In the genomic region with DNA sequence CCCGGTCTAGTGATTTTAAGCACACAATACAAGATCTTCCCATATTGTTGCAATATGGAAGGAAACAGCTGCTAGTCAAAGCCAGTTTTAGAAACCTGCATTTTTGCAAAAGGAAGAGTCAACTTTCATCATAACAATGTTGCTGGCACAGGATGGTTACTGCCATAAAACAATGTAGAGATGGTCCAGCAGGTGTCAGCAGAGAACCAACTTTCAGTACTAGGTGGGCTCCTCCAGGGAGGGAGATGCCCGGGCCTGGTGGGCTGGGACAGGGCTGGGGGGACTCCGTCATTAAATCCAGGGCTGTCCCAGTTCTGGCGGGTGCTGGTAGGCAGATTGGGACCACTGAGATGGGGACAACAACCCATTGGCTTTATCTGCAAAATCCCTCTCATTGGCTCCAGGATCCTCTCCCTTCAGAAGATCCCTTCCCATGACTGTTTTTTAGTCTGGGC, we compare ENCODE assay signal across 8 cellular contexts. TPM values are rescaled to one million over a fixed set of nuclear protein-coding genes. Genes with fewer than 3 reads are reported as not detected.
DNase-seq lines count a peak whose midpoint lies in the region; ATAC-seq, FAIRE-seq and TF ChIP-seq lines count a peak whose summit lies in the region.

No MANE protein-coding gene starts in this region.

- ATAC-seq in RWPE2 (ENCODE audit: low read depth) (0 out of 3 replicates have a peak, but pooled peaks have one; percentile 31), HG03457 (IDR thresholded peaks at IDR 0.05; ENCODE audit: unreplicated experiment) (no peak)

- peaks cover 92% of the 10 kb centered on the region for H3K27me3 Mint-ChIP-seq in activated T-cell treated with anti-CD3 and anti-CD28 coated beads, Interleukin-2, amount 50 U/mL, for 24 hours

- no peaks in the 10 kb centered on the region for H3K9me3 Mint-ChIP-seq in activated T-cell treated with anti-CD3 and anti-CD28 coated beads, Interleukin-2, amount 50 U/mL, for 24 hours

- H3K4me2 ChIP-seq in osteoblast (ENCODE audit: insufficient read depth, low read length) = peak overlapping the region; percentile 9

- FAIRE-seq in HTR-8/SVneo (lab: Jason Lieb, UNC) = no peak

- H3K4me3 Mint-ChIP-seq in activated T-cell treated with anti-CD3 and anti-CD28 coated beads, Interleukin-2, amount 50 U/mL, for 24 hours = no peak overlapping the region

- H3K27me3 ChIP-seq in RWPE2 (ENCODE audit: insufficient read depth, poor library complexity, severe bottlenecking) = no peaks in the 10 kb centered on the region
- H3K27me3 ChIP-seq in osteoblast (ENCODE audit: insufficient read depth, low read length) = no peaks in the 10 kb centered on the region

- no peak overlapping the region for H3K27ac ChIP-seq in RWPE2 (ENCODE audit: poor library complexity, severe bottlenecking)
- no peak overlapping the region for H3K27ac ChIP-seq in osteoblast (ENCODE audit: low read depth, low read length)

- H3K27ac Mint-ChIP-seq in activated T-cell treated with anti-CD3 and anti-CD28 coated beads, Interleukin-2, amount 50 U/mL, for 24 hours = no peak overlapping the region

- H3K9me3 ChIP-seq in RWPE2 (ENCODE audit: severe bottlenecking) = no peaks in the 10 kb centered on the region
- no peaks in the 10 kb centered on the region for H3K9me3 ChIP-seq in osteoblast (ENCODE audit: low read depth, low read length)

- no peaks in the 10 kb centered on the region for H3K4me1 ChIP-seq in RWPE2 (ENCODE audit: insufficient read depth, poor library complexity, severe bottlenecking)
- H3K4me1 ChIP-seq in osteoblast (ENCODE audit: insufficient read depth, low read length) = peaks cover 11% of the 10 kb centered on the region

- H3K36me3 Mint-ChIP-seq in activated T-cell treated with anti-CD3 and anti-CD28 coated beads, Interleukin-2, amount 50 U/mL, for 24 hours (ENCODE audit: low read depth) = no peaks in the 10 kb centered on the region

- no peak overlapping the region for H2AFZ ChIP-seq in osteoblast (ENCODE audit: low read length)

- H3K4me3 ChIP-seq in RWPE2 (ENCODE audit: severe bottlenecking) (no peak overlapping the region), osteoblast (ENCODE audit: insufficient read depth, low read length) (no peak overlapping the region)

- H4K20me1 ChIP-seq in osteoblast (ENCODE audit: insufficient read depth, low read length) = no peaks in the 10 kb centered on the region

- H3K79me2 ChIP-seq in osteoblast (ENCODE audit: insufficient read depth, low read length) = no peaks in the 10 kb centered on the region

- TF ChIP-seq CTCF in RWPE2 (IDR thresholded peaks at IDR 0.05; ENCODE audit: poor library complexity, severe bottlenecking) (peak; percentile 57), osteoblast (IDR thresholded peaks at IDR 0.05; ENCODE audit: extremely low read depth, low read depth, low read length) (peak; percentile 76)

- peaks cover 23% of the 10 kb centered on the region for H3K4me1 Mint-ChIP-seq in activated T-cell treated with anti-CD3 and anti-CD28 coated beads, Interleukin-2, amount 50 U/mL, for 24 hours (ENCODE audit: low read depth)

- no peaks in the 10 kb centered on the region for H3K36me3 ChIP-seq in RWPE2 (ENCODE audit: low read depth)
- H3K36me3 ChIP-seq in osteoblast (ENCODE audit: insufficient read depth, low read length) = no peaks in the 10 kb centered on the region

- DNase-seq in NK-92 treated with Interleukin-12 subunit alpha and Interleukin-12 subunit beta, amount 100 ng/mL, for 24 hours (lab: John Stamatoyannopoulos, UW) = peak; percentile 9
- DNase-seq in NK-92 (lab: John Stamatoyannopoulos, UW; ENCODE audit: unreplicated experiment) = no peak
- peak; percentile 65 for DNase-seq in HTR-8/SVneo (ENCODE audit: insufficient read length, low spot score)
- no peak for DNase-seq in RWPE2 (ENCODE audit: low spot score)
- peak; percentile 73 for DNase-seq in fibroblast of peridontal ligament (ENCODE audit: extremely low read depth)
- DNase-seq in osteoblast (ENCODE audit: insufficient read length, low spot score, missing footprints) = peak; percentile 80
- no peak for DNase-seq in activated T-cell treated with anti-CD3 and anti-CD28 coated beads, Interleukin-2, amount 50 U/mL, for 24 hours

RNA-seq across cellular contexts. Expression of a gene that starts 5.0 kb away (rescaled TPM):
- 7.4 and 9.0 TPM in 2 replicates for total RNA-seq in osteoblast

Comparison
In these comparisons a context has a peak if more than half of its experiments do, and no peak if none do; other contexts are left out.
1. DNase-seq: peak in NK-92 treated with Interleukin-12 subunit alpha and Interleukin-12 subunit beta, amount 100 ng/mL, for 24 hours (single experiment), HTR-8/SVneo (single experiment), fibroblast of peridontal ligament (single experiment) and osteoblast (single experiment); none in NK-92 (single experiment), RWPE2 (single experiment) and activated T-cell treated with anti-CD3 and anti-CD28 coated beads, Interleukin-2, amount 50 U/mL, for 24 hours (single experiment).